In genomic region chr15:46331546-46331945, GRCh38 we compare ENCODE assay signal across 3 cellular contexts.
A peak's percentile ranks its signal among the peaks of the same experiment; 100 is the strongest.
TF ChIP-seq lines count a peak whose summit lies in the region.

No MANE protein-coding gene starts in this region.

TF ChIP-seq in HepG2, 621 proteins besides CTCF, POLR2A, EP300 and RAD21:
- no peak for TF ChIP-seq BATF2 (CRISPR knock-in tag; IDR thresholded peaks at IDR 0.05)
- TF ChIP-seq CEBPB (IDR thresholded peaks at IDR 0.05; ENCODE audit: borderline replicate concordance, low read depth, low read length): peak; percentile 58; the same call in 1 of the 2 replicates
TF ChIP-seq in HepG2: peak in this region for 1.

TF ChIP-seq in IMR-90, 13 proteins besides CTCF, POLR2A, EP300 and RAD21:
- TF ChIP-seq BHLHE40 (IDR thresholded peaks at IDR 0.05; ENCODE audit: low read depth, low read length) (no peak), NFE2L2 (IDR thresholded peaks at IDR 0.05; ENCODE audit: low read depth, low read length) (no peak), CEBPB (IDR thresholded peaks at IDR 0.05; ENCODE audit: low read depth, low read length) (peak; percentile 69), MXI1 (IDR thresholded peaks at IDR 0.05; ENCODE audit: borderline replicate concordance, low read depth, low read length) (no peak), CHD1 (IDR thresholded peaks at IDR 0.05; ENCODE audit: low read depth, low read length) (no peak), FOS (IDR thresholded peaks at IDR 0.05; ENCODE audit: low read depth, low read length) (no peak)

TF ChIP-seq in H1, 55 proteins besides CTCF, POLR2A, EP300 and RAD21:
- TF ChIP-seq POLR2AphosphoS5 (IDR thresholded peaks at IDR 0.05; ENCODE audit: low read depth, low read length) (no peak), CEBPB (IDR thresholded peaks at IDR 0.05; ENCODE audit: low read depth, low read length) (0 out of 2 replicates have a peak, but pooled peaks have one; percentile 10), NANOG (IDR thresholded peaks at IDR 0.05; ENCODE audit: insufficient read depth, low read depth, low read length, poor library complexity, severe bottlenecking) (no peak), SIX5 (IDR thresholded peaks at IDR 0.05; ENCODE audit: low read depth, low read length) (no peak), CBX5 (IDR thresholded peaks at IDR 0.05; ENCODE audit: low read depth, low read length) (no peak), JUN (IDR thresholded peaks at IDR 0.05; ENCODE audit: low read depth, low read length) (no peak)
